ENCODE assay signal across 24 cellular contexts in the genomic region with DNA sequence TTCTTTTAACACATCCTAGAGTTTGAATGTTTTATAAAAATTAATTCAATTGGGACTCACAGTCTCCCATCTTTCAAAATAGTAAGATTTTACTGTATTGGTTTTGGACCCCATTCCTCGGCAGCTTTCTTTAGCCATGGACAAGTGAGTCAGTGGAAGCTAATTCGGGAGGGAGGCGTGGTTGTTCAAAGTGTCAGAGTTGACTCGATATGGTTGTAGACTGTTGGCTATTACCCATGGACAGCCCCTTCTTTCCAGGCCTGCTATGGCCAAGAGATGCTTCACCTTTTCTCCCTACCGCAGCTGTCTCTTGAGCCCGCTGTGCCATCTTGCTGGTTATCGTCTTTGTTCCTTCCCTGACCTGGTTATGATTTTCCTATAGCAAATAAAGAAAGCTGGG.
"Had no signal": no experiment of that assay in that cellular context is flagged by ENCODE, and none has a peak within 500 bp of the region (broad histone marks: within the 10 kb centered on the region; RNA-seq: fewer than 3 reads in every experiment).

No MANE protein-coding gene starts in this region.

- H3K4me1 Mint-ChIP-seq: activated CD8-positive, alpha-beta memory T cell treated with anti-CD3 and anti-CD28 coated beads, Interleukin-2, amount 10 ng/mL, durations not matched to agents 7 days and 5 days; brain; T-cell had no signal

- H3K27me3 ChIP-seq: cardiac muscle cell, dorsolateral prefrontal cortex, left lung, ovary, transverse colon had no signal

- H3K9me3 ChIP-seq: left lung, mucosa of descending colon, ovary, transverse colon had no signal

- H3K27ac ChIP-seq: cardiac muscle cell, coronary artery, dorsolateral prefrontal cortex, left lung, ovary, transverse colon had no signal

- H3K4me1 ChIP-seq: transverse colon had no signal

- H3K4me3 Mint-ChIP-seq: activated CD4-positive, alpha-beta T cell treated with anti-CD3 and anti-CD28 coated beads for 36 hours; activated CD8-positive, alpha-beta memory T cell treated with anti-CD3 and anti-CD28 coated beads, Interleukin-2, amount 10 ng/mL, durations not matched to agents 7 days and 5 days; activated CD8-positive, alpha-beta T cell treated with anti-CD3 and anti-CD28 coated beads, Interleukin-2, amount 10 ng/mL, durations not matched to agents 7 days and 5 days; activated naive CD8-positive, alpha-beta T cell; activated T-cell treated with anti-CD3 and anti-CD28 coated beads, Interleukin-2, amount 50 U/mL, for 72 hours; brain; T-cell had no signal

- H3K36me3 ChIP-seq: cardiac muscle cell, left lung, ovary, transverse colon had no signal

- ATAC-seq: activated CD4-positive, alpha-beta T cell treated with anti-CD3 and anti-CD28 coated beads for 36 hours; activated CD8-positive, alpha-beta memory T cell treated with anti-CD3 and anti-CD28 coated beads, Interleukin-2, amount 10 ng/mL, durations not matched to agents 7 days and 5 days; activated CD8-positive, alpha-beta T cell treated with anti-CD3 and anti-CD28 coated beads, Interleukin-2, amount 10 ng/mL, durations not matched to agents 7 days and 5 days; activated T-cell treated with anti-CD3 and anti-CD28 coated beads, Interleukin-2, amount 50 U/mL, for 72 hours; left lung; mucosa of descending colon; T-cell had no signal

- H3K9me3 Mint-ChIP-seq: activated T-cell treated with anti-CD3 and anti-CD28 coated beads, Interleukin-2, amount 50 U/mL, for 72 hours; T-cell had no signal

- H3K4me3 ChIP-seq: cardiac muscle cell, coronary artery, dorsolateral prefrontal cortex, left lung, mucosa of descending colon, ovary, transverse colon had no signal

- DNase-seq: activated CD4-positive, alpha-beta T cell treated with anti-CD3 and anti-CD28 coated beads for 36 hours; activated CD4-positive, CD25-positive, alpha-beta regulatory T cell; activated CD8-positive, alpha-beta memory T cell treated with anti-CD3 and anti-CD28 coated beads, Interleukin-2, amount 10 ng/mL, durations not matched to agents 7 days and 5 days; activated CD8-positive, alpha-beta T cell treated with anti-CD3 and anti-CD28 coated beads, Interleukin-2, amount 10 ng/mL, durations not matched to agents 7 days and 5 days; activated naive CD4-positive, alpha-beta T cell; activated T-cell treated with anti-CD3 and anti-CD28 coated beads, Interleukin-2, amount 50 U/mL, for 72 hours; anterior cingulate cortex; dorsolateral prefrontal cortex; effector memory CD4-positive, alpha-beta T cell; kidney glomerular epithelial cell; left lung; mucosa of descending colon; naive B cell; ovary; stimulated activated CD4-positive, alpha-beta T cell treated with anti-CD3 and anti-CD28 coated beads, Interleukin-15, amount 100 ng/mL, for 24 hours; stimulated activated CD4-positive, alpha-beta T cell treated with anti-CD3 and anti-CD28 coated beads, Interleukin-2, amount 100 ng/mL, for 24 hours; stimulated activated naive CD4-positive, alpha-beta T cell; T-cell; transverse colon had no signal

- H3K27me3 Mint-ChIP-seq: activated CD4-positive, alpha-beta T cell treated with anti-CD3 and anti-CD28 coated beads for 36 hours; activated naive CD8-positive, alpha-beta T cell; naive B cell; progenitor cell of endocrine pancreas had no signal

- H3K27ac Mint-ChIP-seq: activated CD4-positive, alpha-beta T cell treated with anti-CD3 and anti-CD28 coated beads for 36 hours; activated CD8-positive, alpha-beta memory T cell treated with anti-CD3 and anti-CD28 coated beads, Interleukin-2, amount 10 ng/mL, durations not matched to agents 7 days and 5 days; activated CD8-positive, alpha-beta T cell treated with anti-CD3 and anti-CD28 coated beads, Interleukin-2, amount 10 ng/mL, durations not matched to agents 7 days and 5 days; activated naive CD8-positive, alpha-beta T cell; activated T-cell treated with anti-CD3 and anti-CD28 coated beads, Interleukin-2, amount 50 U/mL, for 72 hours; brain; progenitor cell of endocrine pancreas; T-cell had no signal
